In genomic region chr6:31572041-31572911, GRCh38 we compare ENCODE assay signal across 9 cellular contexts. TPM values are rescaled to one million over a fixed set of nuclear protein-coding genes. Genes with fewer than 3 reads are reported as not detected.
DNase-seq lines count a peak whose midpoint lies in the region; ATAC-seq, FAIRE-seq and TF ChIP-seq lines count a peak whose summit lies in the region.
"Had no signal": no experiment of that assay in that cellular context is flagged by ENCODE, and none has a peak within 500 bp of the region (broad histone marks: within the 10 kb centered on the region; RNA-seq: fewer than 3 reads in every experiment).

Gene LTA, plus strand, starts transcription at chr6:31572289. Its CDS starts 454 bp downstream, at chr6:31572743.

- intact Hi-C loops in vagina (cut with DNase I) (no loop called here), Right ventricle myocardium superior (cut with DNase I) (no loop called here)

- peaks cover 83% of the 10 kb centered on the region for H3K4me1 Mint-ChIP-seq in activated T-cell treated with anti-CD3 and anti-CD28 coated beads, Interleukin-2, amount 50 U/mL, for 4 hours (ENCODE audit: low read depth)

- peak; percentile 75 for DNase-seq in activated T-cell treated with anti-CD3 and anti-CD28 coated beads, Interleukin-2, amount 50 U/mL, for 4 hours
- no peak for DNase-seq in small intestine
- DNase-seq in mesendoderm, result no peak
- no peak for DNase-seq in NCI-H2196 (lab: John Stamatoyannopoulos, UW; ENCODE audit: unreplicated experiment)
- DNase-seq in vagina (ENCODE audit: extremely low spot score in 2 of 2), result no peak
- no peak for DNase-seq in Right ventricle myocardium superior

- ATAC-seq in HG03354 (IDR thresholded peaks at IDR 0.05; ENCODE audit: poor library complexity, severe bottlenecking, unreplicated experiment) (peak; percentile 43), Right ventricle myocardium superior (ENCODE audit: poor library complexity) (no peak)
- peak; percentile 49 to 57 for ATAC-seq in activated T-cell treated with anti-CD3 and anti-CD28 coated beads, Interleukin-2, amount 50 U/mL, for 4 hours

- TF ChIP-seq POLR2A in GM15510 (IDR thresholded peaks at IDR 0.05; ENCODE audit: borderline replicate concordance, extremely low read depth, insufficient read length) (peak; percentile 86), vagina (IDR thresholded peaks at IDR 0.05) (no peak)

- TF ChIP-seq CTCF in vagina (IDR thresholded peaks at IDR 0.05), result no peak

- peak within 1 kb of the TSS; percentile 96 for H3K4me3 Mint-ChIP-seq in activated T-cell treated with anti-CD3 and anti-CD28 coated beads, Interleukin-2, amount 50 U/mL, for 4 hours

- H3K79me2 ChIP-seq in mesendoderm (ENCODE audit: control insufficient read depth, insufficient read depth, low read length), result no peaks in the 10 kb centered on the region

- H3K18ac ChIP-seq in mesendoderm (ENCODE audit: low read length), result no peak within 1 kb of the TSS

- no peak within 1 kb of the TSS for H4K8ac ChIP-seq in mesendoderm (ENCODE audit: low read depth, low read length)

- no peak for FAIRE-seq in small intestine (lab: Jason Lieb, UNC)

- no peak within 1 kb of the TSS for H3K4me2 ChIP-seq in mesendoderm (ENCODE audit: low read length)

- H3K4me1 ChIP-seq in small intestine (ENCODE audit: control insufficient read depth in 2 of 2, insufficient read depth in 1 of 2, low read depth in 1 of 2, low read length in 1 of 2) (no peaks in the 10 kb centered on the region), mesendoderm (ENCODE audit: control insufficient read depth, low read depth, low read length) (no peaks in the 10 kb centered on the region), vagina (no peaks in the 10 kb centered on the region)

- no peak within 1 kb of the TSS for H3K23ac ChIP-seq in mesendoderm (ENCODE audit: low read length)

- H3K36me3 Mint-ChIP-seq in activated T-cell treated with anti-CD3 and anti-CD28 coated beads, Interleukin-2, amount 50 U/mL, for 4 hours (ENCODE audit: insufficient read depth), result peaks cover 42% of the 10 kb centered on the region

- H3K27me3 ChIP-seq in small intestine (ENCODE audit: control insufficient read depth in 2 of 2, insufficient read depth in 2 of 2, low read length in 2 of 2), result no peaks in the 10 kb centered on the region
- no peaks in the 10 kb centered on the region for H3K27me3 ChIP-seq in mesendoderm (ENCODE audit: insufficient read depth, low read length, poor library complexity)
- no peaks in the 10 kb centered on the region for H3K27me3 ChIP-seq in vagina

- H3K36me3 ChIP-seq in small intestine (ENCODE audit: control insufficient read depth in 2 of 2, insufficient read depth in 2 of 2, low read length in 2 of 2) (no peaks in the 10 kb centered on the region), mesendoderm (ENCODE audit: control insufficient read depth, insufficient read depth, low read length) (no peaks in the 10 kb centered on the region), vagina (no peaks in the 10 kb centered on the region)

- no peak within 1 kb of the TSS for H3K56ac ChIP-seq in mesendoderm (ENCODE audit: low read length)

- no peaks in the 10 kb centered on the region for H3K79me1 ChIP-seq in mesendoderm (ENCODE audit: low read length)

- no peak within 1 kb of the TSS for H4K5ac ChIP-seq in mesendoderm (ENCODE audit: low read length)

- peak within 1 kb of the TSS; percentile 47 to 80 for H3K27ac ChIP-seq in small intestine (ENCODE audit: low read depth in 1 of 2, low read length in 1 of 2)
- H3K27ac ChIP-seq in mesendoderm (ENCODE audit: low read depth, low read length), result no peak within 1 kb of the TSS
- H3K27ac ChIP-seq in vagina, result no peak within 1 kb of the TSS

- no peaks in the 10 kb centered on the region for H3K27me3 Mint-ChIP-seq in activated T-cell treated with anti-CD3 and anti-CD28 coated beads, Interleukin-2, amount 50 U/mL, for 4 hours (ENCODE audit: low read depth)

- no peak within 1 kb of the TSS for H3K9ac ChIP-seq in mesendoderm (ENCODE audit: low read length)

- no peak within 1 kb of the TSS for H2BK120ac ChIP-seq in mesendoderm (ENCODE audit: low read depth, low read length)

- H3K4me3 ChIP-seq in small intestine (ENCODE audit: low read depth in 1 of 2, low read length in 2 of 2) (peak within 1 kb of the TSS in 1 of 2 donors; percentile 12), mesendoderm (ENCODE audit: low read length) (no peak within 1 kb of the TSS), vagina (no peak within 1 kb of the TSS)

- H2BK5ac ChIP-seq in mesendoderm (ENCODE audit: low read length), result no peak within 1 kb of the TSS

- no peaks in the 10 kb centered on the region for H3K9me3 Mint-ChIP-seq in activated T-cell treated with anti-CD3 and anti-CD28 coated beads, Interleukin-2, amount 50 U/mL, for 4 hours

- H3K9me3 ChIP-seq in small intestine (ENCODE audit: control insufficient read depth, low read depth), result no peaks in the 10 kb centered on the region
- no peaks in the 10 kb centered on the region for H3K9me3 ChIP-seq in vagina

- 68 to 74% (median 72%) methylated on average over 22 to 27 of the region's 27 CpGs for WGBS in small intestine, 3 donors
- no CpG with 5 or more reads among the region's 27 CpGs for WGBS in mesendoderm (ENCODE audit: extremely low coverage, insufficient coverage, low lambda C conversion rate)

- H2BK15ac ChIP-seq in mesendoderm (replicated peaks; ENCODE audit: low read depth), result no peak within 1 kb of the TSS

- H2AK5ac ChIP-seq in mesendoderm (ENCODE audit: low read length), result no peak within 1 kb of the TSS

- no peak within 1 kb of the TSS for H3K4ac ChIP-seq in mesendoderm (ENCODE audit: low read depth, low read length)

RNA-seq across cellular contexts. Expression of gene LTA, which starts in this region (rescaled TPM):
- 1,000 to 10,000 TPM; 1,238 to 1,641 (median 1,296) TPM for total RNA-seq in activated T-cell treated with anti-CD3 and anti-CD28 coated beads, Interleukin-2, amount 50 U/mL, for 4 hours
- under 1 TPM in 1 of 3 donors, not detected in 2; 0.24 TPM for polyA plus RNA-seq in small intestine
- polyA plus RNA-seq in mesendoderm (2013, experiment 1 of 2), result 0.03 TPM
- not detected for polyA plus RNA-seq in mesendoderm (2013, experiment 2 of 2)
- total RNA-seq in vagina (not detected), Right ventricle myocardium superior (not detected)
- total RNA-seq: skeletal muscle tissue had no signal

Comparison
In these comparisons a context has a peak if more than half of its experiments do, and no peak if none do; other contexts are left out.
1. RNA of gene LTA (total RNA-seq): 1,238 to 1,641 TPM in activated T-cell treated with anti-CD3 and anti-CD28 coated beads, Interleukin-2, amount 50 U/mL, for 4 hours; not detected in vagina (single experiment) and not detected in Right ventricle myocardium superior (single experiment); every median in the first group is over 1,000 times any median in the second.
2. H3K27ac ChIP-seq: peak in small intestine (2 of 2); none in mesendoderm (single experiment) and vagina (single experiment).